8 cellular contexts compared by ENCODE assay signal in genomic region chr11:75768112-75768908, GRCh38. TPM values are rescaled to one million over a fixed set of nuclear protein-coding genes. Genes with fewer than 3 reads are reported as not detected.
DNase-seq lines count a peak whose midpoint lies in the region; ATAC-seq and TF ChIP-seq lines count a peak whose summit lies in the region.

TSS of gene DGAT2 (plus strand) at chr11:75768778. CDS start at chr11:75768992, 214 bp downstream.

- H3K4me1 Mint-ChIP-seq in endodermal cell = peaks cover 19% of the 10 kb centered on the region

- peak; percentile 50 for TF ChIP-seq CTCF in endodermal cell (conservative IDR thresholded peaks at IDR 0.05)

- no peaks in the 10 kb centered on the region for H3K36me3 Mint-ChIP-seq in endodermal cell (ENCODE audit: low read depth)

- peak; percentile 51 for ATAC-seq in GM21360 (IDR thresholded peaks at IDR 0.05; ENCODE audit: unreplicated experiment)

- peaks cover 75% of the 10 kb centered on the region for H3K27me3 Mint-ChIP-seq in endodermal cell (ENCODE audit: insufficient read depth)

- H3K27me3 ChIP-seq in endodermal cell (ENCODE audit: control insufficient read depth, insufficient read depth, low read length, poor library complexity, severe bottlenecking) (peaks cover 24% of the 10 kb centered on the region), mononuclear cell (ENCODE audit: insufficient read depth, low read length) (no peaks in the 10 kb centered on the region)

- H3K36me3 ChIP-seq in endodermal cell (ENCODE audit: control insufficient read depth, insufficient read depth, low read length) = no peaks in the 10 kb centered on the region

- DNase-seq in COLO829 (ENCODE audit: low spot score) (peak; percentile 54), HT1080 (ENCODE audit: low read depth) (peak; percentile 60), NOMO-1 (lab: John Stamatoyannopoulos, UW; ENCODE audit: unreplicated experiment in 2 of 2) (peak; percentile 73 to 89), endodermal cell (peak; percentile 91)
- DNase-seq in activated CD8-positive, alpha-beta memory T cell treated with anti-CD3 and anti-CD28 coated beads for 4 hours (ENCODE audit: low read depth in 2 of 2) = peak; percentile 42 to 47
- peak; percentile 63 for DNase-seq in stimulated activated CD8-positive, alpha-beta memory T cell treated with anti-CD3 and anti-CD28 coated beads, Interleukin-4, amount 100 ng/mL, for 24 hours (ENCODE audit: low read depth)

- peak within 1 kb of the TSS; percentile 49 for H3K27ac Mint-ChIP-seq in endodermal cell

- H3K9me3 ChIP-seq in endodermal cell (ENCODE audit: control insufficient read depth, low read length) = no peaks in the 10 kb centered on the region
- H3K9me3 ChIP-seq in mononuclear cell (ENCODE audit: low read depth, low read length) = no peaks in the 10 kb centered on the region

- 0 to 6% methylated on average over 26 to 66 of the region's 66 CpGs for whole genome bisulfite sequencing in endodermal cell (ENCODE audit: insufficient coverage in 1 of 2, insufficient read length in 1 of 2), 2 experiments

- H3K4me1 ChIP-seq in endodermal cell (ENCODE audit: control insufficient read depth, insufficient read depth, low read length) (no peaks in the 10 kb centered on the region), mononuclear cell (ENCODE audit: insufficient read depth, low read length) (peaks cover 66% of the 10 kb centered on the region)

- peaks cover 8% of the 10 kb centered on the region for H3K9me3 Mint-ChIP-seq in endodermal cell

- peak within 1 kb of the TSS; percentile 62 for H3K27ac ChIP-seq in endodermal cell (ENCODE audit: low read depth, low read length)

- peak within 1 kb of the TSS; percentile 43 for H3K4me3 Mint-ChIP-seq in endodermal cell

- H3K9ac ChIP-seq in endodermal cell (ENCODE audit: extremely low read depth, low read length, poor library complexity, severe bottlenecking) = peak within 1 kb of the TSS; percentile 87

- H3K4me3 ChIP-seq in endodermal cell (ENCODE audit: low read length) (peak within 1 kb of the TSS; percentile 75), mononuclear cell (ENCODE audit: low read length) (peak within 1 kb of the TSS; percentile 50)

RNA-seq across cellular contexts. Expression of gene DGAT2, which starts in this region (rescaled TPM):
- total RNA-seq in HT1080 (2014; rRNA removed; shearing (Covaris generic)) = 4.9 and 5.9 TPM in 2 replicates
- polyA plus RNA-seq in HT1080 (2015; cell fraction: cytosol; rRNA removed) = 7.6 and 8.5 TPM in 2 replicates
- polyA plus RNA-seq in HT1080 (2015; cell fraction: nucleus; rRNA removed) = 2.4 and 4.6 TPM in 2 replicates
- total RNA-seq in endodermal cell = 10 to 100 TPM in 1 of 2 donors, 1 to 10 TPM in 1; 6.0 to 14.2 TPM
- 2.0 TPM for polyA plus RNA-seq in endodermal cell (2013, experiment 1 of 2)
- polyA plus RNA-seq in endodermal cell (2013, experiment 2 of 2) = 1.8 TPM
- 5.5 TPM for total RNA-seq in mononuclear cell

Comparison
In these comparisons a context has a peak if more than half of its experiments do, and no peak if none do; other contexts are left out.
1. Peak in every context shown above with its lines: DNase-seq, ATAC-seq, H3K4me3 ChIP-seq and H3K27ac ChIP-seq.